Comparison of ENCODE assay signal across 22 cellular contexts in genomic region chr2:86069783-86070339, GRCh38.
"Had no signal": no experiment of that assay in that cellular context is flagged by ENCODE, and none has a peak within 500 bp of the region (broad histone marks: within the 10 kb centered on the region; RNA-seq: fewer than 3 reads in every experiment).

No MANE protein-coding gene starts in this region.

- ATAC-seq: activated T-cell treated with anti-CD3 and anti-CD28 coated beads, Interleukin-2, amount 50 U/mL, for 72 hours; heart right ventricle; left cardiac atrium; mucosa of descending colon; naive thymus-derived CD4-positive, alpha-beta T cell; right cardiac atrium had no signal

- DNase-seq: activated CD4-positive, alpha-beta T cell treated with anti-CD3 and anti-CD28 coated beads for 1 hour; activated effector memory CD4-positive, alpha-beta T cell treated with Interleukin-2 at 50 U/mL for 16 hours; activated naive CD4-positive, alpha-beta T cell treated with anti-CD3 and anti-CD28 coated beads for 36 hours; activated T-cell treated with anti-CD3 and anti-CD28 coated beads, Interleukin-2, amount 50 U/mL, for 72 hours; cerebellar nuclear complex; islet precursor cell; left cardiac atrium; mucosa of descending colon; naive thymus-derived CD4-positive, alpha-beta T cell; right cardiac atrium; stimulated activated CD4-positive, alpha-beta T cell treated with anti-CD3 and anti-CD28 coated beads, Interleukin-1b, Interleukin-23, amount 100 ng/mL, for 48 hours; stomach; T-helper 9 cell had no signal

- H3K27me3 ChIP-seq: heart right ventricle, stomach, testis, vagina had no signal

- H3K27ac ChIP-seq: coronary artery, heart right ventricle, prostate gland, stomach, testis, vagina had no signal

- H3K9me3 Mint-ChIP-seq: activated naive CD4-positive, alpha-beta T cell treated with anti-CD3 and anti-CD28 coated beads for 36 hours; memory B cell; neural crest cell had no signal

- H3K4me3 ChIP-seq: coronary artery, heart right ventricle, mucosa of descending colon, prostate gland, skin epidermis, stomach, testis, vagina had no signal

- H3K27ac Mint-ChIP-seq: activated T-cell treated with anti-CD3 and anti-CD28 coated beads, Interleukin-2, amount 50 U/mL, for 72 hours; memory B cell; type B pancreatic cell had no signal

- H3K4me1 Mint-ChIP-seq: neural crest cell had no signal

- H3K4me3 Mint-ChIP-seq: activated naive CD4-positive, alpha-beta T cell treated with anti-CD3 and anti-CD28 coated beads for 36 hours; activated T-cell treated with anti-CD3 and anti-CD28 coated beads, Interleukin-2, amount 50 U/mL, for 72 hours; memory B cell; neural crest cell; type B pancreatic cell had no signal

- H3K9me3 ChIP-seq: heart right ventricle, mucosa of descending colon, prostate gland, stomach, testis, vagina had no signal

- H3K27me3 Mint-ChIP-seq: memory B cell; naive thymus-derived CD4-positive, alpha-beta T cell; type B pancreatic cell had no signal
